In the genomic region with DNA sequence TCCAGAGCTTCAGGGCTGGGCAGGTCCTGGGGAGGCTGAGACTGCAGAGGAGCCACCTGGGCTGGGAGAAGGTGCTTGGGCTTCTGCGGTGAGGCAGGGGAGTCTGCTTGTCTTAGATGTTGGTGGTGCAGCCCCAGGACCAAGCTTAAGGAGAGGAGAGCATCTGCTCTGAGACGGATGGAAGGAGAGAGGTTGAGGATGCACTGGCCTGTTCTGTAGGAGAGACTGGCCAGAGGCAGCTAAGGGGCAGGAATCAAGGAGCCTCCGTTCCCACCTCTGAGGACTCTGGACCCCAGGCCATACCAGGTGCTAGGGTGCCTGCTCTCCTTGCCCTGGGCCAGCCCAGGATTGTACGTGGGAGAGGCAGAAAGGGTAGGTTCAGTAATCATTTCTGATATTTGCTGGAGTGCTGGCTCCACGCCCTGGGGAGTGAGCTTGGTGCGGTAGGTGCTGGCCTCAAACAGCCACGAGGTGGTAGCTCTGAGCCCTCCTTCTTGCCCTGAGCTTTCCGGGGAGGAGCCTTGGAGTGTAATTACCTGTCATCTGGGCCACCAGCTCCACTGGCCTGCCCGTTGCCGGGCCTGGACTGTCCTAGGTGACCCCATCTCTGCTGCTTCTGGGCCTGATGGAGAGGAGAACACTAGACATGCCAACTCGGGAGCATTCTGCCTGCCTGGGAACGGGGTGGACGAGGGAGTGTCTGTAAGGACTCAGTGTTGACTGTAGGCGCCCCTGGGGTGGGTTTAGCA, we compare ENCODE assay signal across 1 cellular context.
A peak's percentile ranks its signal among the peaks of the same experiment; 100 is the strongest.
TF ChIP-seq lines count a peak whose summit lies in the region.

No MANE protein-coding gene starts in this region.

TF ChIP-seq in IMR-90, 13 proteins besides CTCF, POLR2A, EP300 and RAD21:
- TF ChIP-seq CHD1 (IDR thresholded peaks at IDR 0.05; ENCODE audit: low read depth, low read length), result no peak
- TF ChIP-seq, protein P1, sequence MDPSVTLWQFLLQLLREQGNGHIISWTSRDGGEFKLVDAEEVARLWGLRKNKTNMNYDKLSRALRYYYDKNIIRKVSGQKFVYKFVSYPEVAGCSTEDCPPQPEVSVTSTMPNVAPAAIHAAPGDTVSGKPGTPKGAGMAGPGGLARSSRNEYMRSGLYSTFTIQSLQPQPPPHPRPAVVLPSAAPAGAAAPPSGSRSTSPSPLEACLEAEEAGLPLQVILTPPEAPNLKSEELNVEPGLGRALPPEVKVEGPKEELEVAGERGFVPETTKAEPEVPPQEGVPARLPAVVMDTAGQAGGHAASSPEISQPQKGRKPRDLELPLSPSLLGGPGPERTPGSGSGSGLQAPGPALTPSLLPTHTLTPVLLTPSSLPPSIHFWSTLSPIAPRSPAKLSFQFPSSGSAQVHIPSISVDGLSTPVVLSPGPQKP (IDR thresholded peaks at IDR 0.05; ENCODE audit: borderline replicate concordance, low read depth, low read length), result no peak
- peak; percentile 10; the same call in 1 of the 2 replicates for TF ChIP-seq SMC3 (IDR thresholded peaks at IDR 0.05; ENCODE audit: low read depth, low read length)
TF ChIP-seq in IMR-90: peak in this region for 1.
